9 cellular contexts compared by ENCODE assay signal in genomic region chr14:59275668-59276067, GRCh38.
DNase-seq lines count a peak whose midpoint lies in the region; ATAC-seq, FAIRE-seq and TF ChIP-seq lines count a peak whose summit lies in the region.
"Had no signal": no experiment of that assay in that cellular context is flagged by ENCODE, and none has a peak within 500 bp of the region (broad histone marks: within the 10 kb centered on the region; RNA-seq: fewer than 3 reads in every experiment).

No MANE protein-coding gene starts in this region.

- H2AFZ ChIP-seq in neural progenitor cell (replicated peaks) = no peak overlapping the region

- FAIRE-seq in urothelium cell line (lab: Jason Lieb, UNC) = peak; percentile 74
- FAIRE-seq: H1 had no signal

- no peaks in the 10 kb centered on the region for H3K9me3 ChIP-seq in neural progenitor cell (ENCODE audit: low read depth)

- no peaks in the 10 kb centered on the region for H3K27me3 Mint-ChIP-seq in neural progenitor cell (ENCODE audit: insufficient read depth, low read depth)

- H3K4me3 ChIP-seq in AG10803 (ENCODE audit: low read length) (no peak overlapping the region), neural progenitor cell (no peak overlapping the region)

- H4K20me1 ChIP-seq in neural progenitor cell (ENCODE audit: low read depth) = no peaks in the 10 kb centered on the region

- no peaks in the 10 kb centered on the region for H3K79me2 ChIP-seq in neural progenitor cell (ENCODE audit: low read depth)

- no peaks in the 10 kb centered on the region for H3K36me3 ChIP-seq in neural progenitor cell

- no peak overlapping the region for H3K9ac ChIP-seq in neural progenitor cell

- no peak overlapping the region for H3K27ac ChIP-seq in neural progenitor cell

- intact Hi-C loops in Right ventricle myocardium superior (cut with DNase I) = no loop called here

- no peaks in the 10 kb centered on the region for H3K9me3 Mint-ChIP-seq in neural progenitor cell

- DNase-seq in AG10803 (ENCODE audit: low read depth) (peak; percentile 86), SW 1271 (lab: John Stamatoyannopoulos, UW) (peak; percentile 48 to 92), Right ventricle myocardium superior (no peak), urothelium cell line (ENCODE audit: low spot score) (peak; percentile 71), neural progenitor cell (ENCODE audit: low spot score) (no peak)
- DNase-seq in activated CD4-positive, alpha-beta T cell treated with anti-CD3 and anti-CD28 coated beads for 1 hour = no peak

- H3K27ac Mint-ChIP-seq in neural progenitor cell = no peak overlapping the region

- H3K36me3 Mint-ChIP-seq in neural progenitor cell = peaks cover 12% of the 10 kb centered on the region

- H3K27me3 ChIP-seq in neural progenitor cell = no peaks in the 10 kb centered on the region

- no peaks in the 10 kb centered on the region for H3F3A ChIP-seq in neural progenitor cell (ENCODE audit: low read depth)

- peaks cover 17% of the 10 kb centered on the region for H3K4me1 ChIP-seq in neural progenitor cell

- TF ChIP-seq CTCF in AG10803 (conservative IDR thresholded peaks at IDR 0.05; ENCODE audit: low read length) = no peak
- no peak for TF ChIP-seq CTCF in neural progenitor cell (IDR thresholded peaks at IDR 0.05)

- ATAC-seq in GM19043 (IDR thresholded peaks at IDR 0.05; ENCODE audit: low read depth, unreplicated experiment) (peak; percentile 82), HG03135 (IDR thresholded peaks at IDR 0.05; ENCODE audit: unreplicated experiment) (peak; percentile 88), Right ventricle myocardium superior (ENCODE audit: poor library complexity) (peak; percentile 47)

- no peak overlapping the region for H3K4me2 ChIP-seq in neural progenitor cell

- H3K4me1 Mint-ChIP-seq in neural progenitor cell = peaks cover 29% of the 10 kb centered on the region

- no peak overlapping the region for H3K4me3 Mint-ChIP-seq in neural progenitor cell

Comparison
In these comparisons a context has a peak if more than half of its experiments do, and no peak if none do; other contexts are left out.
1. DNase-seq: peak in AG10803 (single experiment), SW 1271 (2 of 2) and urothelium cell line (single experiment); none in Right ventricle myocardium superior (single experiment), activated CD4-positive, alpha-beta T cell treated with anti-CD3 and anti-CD28 coated beads for 1 hour (single experiment) and neural progenitor cell (single experiment).
2. Peak in every context shown above with its lines, with median percentiles within 50 percentile points of each other: ATAC-seq.